8 cellular contexts compared by ENCODE assay signal in genomic region chr13:51818771-51819511, GRCh38. TPM values are rescaled to one million over a fixed set of nuclear protein-coding genes. Genes with fewer than 3 reads are reported as not detected.
A peak's percentile ranks its signal among the peaks of the same experiment; 100 is the strongest.
DNase-seq lines count a peak whose midpoint lies in the region; TF ChIP-seq lines count a peak whose summit lies in the region.

No MANE protein-coding gene starts in this region.

- no peaks in the 10 kb centered on the region for H3K9me3 ChIP-seq in H9 (ENCODE audit: control insufficient read depth, low read depth, low read length)
- no peaks in the 10 kb centered on the region for H3K9me3 ChIP-seq in neutrophil

- no peak overlapping the region for H2BK20ac ChIP-seq in H9 (ENCODE audit: low read depth, low read length, poor library complexity, severe bottlenecking)

- no peak for DNase-seq in CD14-positive monocyte (ENCODE audit: low spot score)
- no peak for DNase-seq in H9
- DNase-seq in DMS114 treated with DMSO at 0.1 percent for 48 hours (lab: John Stamatoyannopoulos, UW; ENCODE audit: unreplicated experiment) = no peak
- DNase-seq in RKO (ENCODE audit: low spot score) = no peak
- DNase-seq in KBM-7 = no peak
- DNase-seq in COLO668 (lab: John Stamatoyannopoulos, UW; ENCODE audit: unreplicated experiment) = no peak

- intact Hi-C loops in CD14-positive monocyte (cut with micrococcal nuclease) = no loop called here

- H2BK5ac ChIP-seq in H9 (ENCODE audit: insufficient read length, low read length) = no peak overlapping the region

- no peak overlapping the region for H3K4ac ChIP-seq in H9 (ENCODE audit: low read depth, low read length)

- no peak overlapping the region for H3T11ph ChIP-seq in H9 (ENCODE audit: low read length)

- H3K4me2 ChIP-seq in H9 (ENCODE audit: insufficient read depth, insufficient read length, low read length) = no peak overlapping the region

- in situ Hi-C loops in KBM-7 (cut with MboI; ENCODE audit: low pct_unique_long_range_greater_than_20kb, low sequenced_read_pairs) = loop anchor here (25.0 kb wide), 1 partner anchor 682 kb away; no protein-coding TSS in a partner anchor

- no peaks in the 10 kb centered on the region for H3K36me3 ChIP-seq in neutrophil

- H4K8ac ChIP-seq in H9 (replicated peaks; ENCODE audit: insufficient read length, low read depth, low read length) = no peak overlapping the region

- no peak overlapping the region; the same call in 1 of the 2 replicates for H2BK15ac ChIP-seq in H9 (ENCODE audit: low read depth, low read length)

- H3K4me3 Mint-ChIP-seq in CD14-positive monocyte = no peak overlapping the region
- no peak overlapping the region; a peak in 2 of 5 replicates for H3K4me3 Mint-ChIP-seq in H9
- peak overlapping the region; percentile 93 for H3K4me3 Mint-ChIP-seq in activated naive CD8-positive, alpha-beta T cell

- H3K4me1 Mint-ChIP-seq in CD14-positive monocyte (peaks cover 85% of the 10 kb centered on the region), H9 (peaks cover 37 to 40% of the 10 kb centered on the region in 2 experiments)
- peaks cover 98% of the 10 kb centered on the region for H3K4me1 Mint-ChIP-seq in activated naive CD8-positive, alpha-beta T cell (ENCODE audit: low read depth)

- no peaks in the 10 kb centered on the region for H4K20me1 ChIP-seq in H9 (ENCODE audit: control insufficient read depth, insufficient read depth, insufficient read length)

- peak overlapping the region; percentile 40; the same call in 1 of the 2 replicates for H3K14ac ChIP-seq in H9 (ENCODE audit: insufficient read depth, low read length)

- H3K27me3 Mint-ChIP-seq in CD14-positive monocyte (ENCODE audit: low read depth in 3 of 3) = peaks cover 0 to 3% (median 2%) of the 10 kb centered on the region in 3 donors
- peaks cover 2% of the 10 kb centered on the region for H3K27me3 Mint-ChIP-seq in H9 (ENCODE audit: low read depth)
- H3K27me3 Mint-ChIP-seq in activated naive CD8-positive, alpha-beta T cell = no peaks in the 10 kb centered on the region

- no peak overlapping the region for H4K5ac ChIP-seq in H9 (ENCODE audit: insufficient read length, low read depth, low read length)

- H3K36me3 Mint-ChIP-seq in CD14-positive monocyte (no peaks in the 10 kb centered on the region), H9 (ENCODE audit: insufficient read depth in 1 of 3, low read depth in 3 of 3) (no peaks in the 10 kb centered on the region)
- H3K36me3 Mint-ChIP-seq in activated naive CD8-positive, alpha-beta T cell = no peaks in the 10 kb centered on the region

- H3K79me2 ChIP-seq in H9 (ENCODE audit: insufficient read depth, low read length) = no peaks in the 10 kb centered on the region

- H3K27ac Mint-ChIP-seq in CD14-positive monocyte = peak overlapping the region; percentile 43 to 89 (median 71)
- H3K27ac Mint-ChIP-seq in H9 = peak overlapping the region in 1 of 3 experiments; percentile 33; a peak in 1 of 7 replicates
- peak overlapping the region; percentile 100 for H3K27ac Mint-ChIP-seq in activated naive CD8-positive, alpha-beta T cell

- H2BK12ac ChIP-seq in H9 (ENCODE audit: insufficient read length, low read depth, low read length) = no peak overlapping the region

- H3K23ac ChIP-seq in H9 (ENCODE audit: insufficient read length, low read depth, low read length) = no peak overlapping the region

- H3K18ac ChIP-seq in H9 (ENCODE audit: insufficient read length, low read depth, low read length) = peak overlapping the region; percentile 62

- no peak overlapping the region for H3K9ac ChIP-seq in H9 (ENCODE audit: extremely low read depth, insufficient read length, low read length)

- no peak overlapping the region for H3K56ac ChIP-seq in H9 (ENCODE audit: insufficient read length, low read depth, low read length)

- no peak overlapping the region for H2AFZ ChIP-seq in H9 (ENCODE audit: low read length)

- TF ChIP-seq CTCF in CD14-positive monocyte (IDR thresholded peaks at IDR 0.05) (no peak), H9 (conservative IDR thresholded peaks at IDR 0.05) (no peak), neutrophil (IDR thresholded peaks at IDR 0.05) (no peak)

- peaks cover 2% of the 10 kb centered on the region; the same call in 1 of the 2 replicates for H3K27me3 ChIP-seq in H9 (ENCODE audit: insufficient read depth, low read length)
- H3K27me3 ChIP-seq in neutrophil = no peaks in the 10 kb centered on the region

- no peaks in the 10 kb centered on the region for H3K79me1 ChIP-seq in H9 (ENCODE audit: insufficient read depth, low read depth, low read length, poor library complexity, severe bottlenecking)

- H3K27ac ChIP-seq in H9 (ENCODE audit: insufficient read length, low read depth, low read length) (no peak overlapping the region), neutrophil (peak overlapping the region; percentile 97)

- H2BK120ac ChIP-seq in H9 (ENCODE audit: low read depth, low read length, poor library complexity, severe bottlenecking) = no peak overlapping the region

- H3K4me3 ChIP-seq in neutrophil (ENCODE audit: low read depth in 1 of 2, low read length in 1 of 2) = peak overlapping the region in 1 of 2 experiments; percentile 5

- no peak overlapping the region for H4K91ac ChIP-seq in H9 (ENCODE audit: insufficient read length, low read depth, low read length)

- WGBS in H9 (ENCODE audit: extremely low coverage, insufficient read length, low lambda C conversion rate) = no CpG with 5 or more reads among the region's 9 CpGs

- no peak overlapping the region for H2AK5ac ChIP-seq in H9 (ENCODE audit: insufficient read length, low read length)

- H3K9me3 Mint-ChIP-seq in CD14-positive monocyte = no peaks in the 10 kb centered on the region
- H3K9me3 Mint-ChIP-seq in H9 = no peaks in the 10 kb centered on the region
- H3K9me3 Mint-ChIP-seq in activated naive CD8-positive, alpha-beta T cell (ENCODE audit: low read depth) = no peaks in the 10 kb centered on the region

- H3K4me1 ChIP-seq in H9 (ENCODE audit: insufficient read depth, low read length) = peaks cover 6% of the 10 kb centered on the region; the same call in 1 of the 2 replicates
- peaks cover 99 to 100% of the 10 kb centered on the region in 2 experiments for H3K4me1 ChIP-seq in neutrophil (ENCODE audit: control insufficient read depth in 1 of 2, insufficient read depth in 1 of 2, low read depth in 1 of 2, low read length in 1 of 2)

- peaks cover 4% of the 10 kb centered on the region for H3K23me2 ChIP-seq in H9 (ENCODE audit: insufficient read length, low read depth, low read length, poor library complexity, severe bottlenecking)

RNA-seq across cellular contexts. Expression of gene DHRS12, which starts 15.0 kb away (rescaled TPM):
- polyA plus RNA-seq in CD14-positive monocyte = 10 to 100 TPM; 20.0 to 20.2 TPM
- 8.8 and 11.1 TPM in 2 replicates for total RNA-seq in H9 (2021)

RNA-seq across cellular contexts. Expression of gene TMEM272, which starts 26.0 kb away (rescaled TPM):
- polyA plus RNA-seq in CD14-positive monocyte = not detected
- total RNA-seq in H9 (2021) = not detected in 2 replicates

RNA-seq across cellular contexts. Expression of gene CCDC70, which starts 42.8 kb away (rescaled TPM):
- not detected for polyA plus RNA-seq in CD14-positive monocyte
- total RNA-seq in H9 (2021) = not detected in 2 replicates
